Comparison of ENCODE assay signal across 21 cellular contexts in genomic region chr3:42801784-42802183, GRCh38. TPM values are rescaled to one million over a fixed set of nuclear protein-coding genes. Genes with fewer than 3 reads are reported as not detected.
DNase-seq lines count a peak whose midpoint lies in the region; ATAC-seq, FAIRE-seq and TF ChIP-seq lines count a peak whose summit lies in the region.
"Had no signal": no experiment of that assay in that cellular context is flagged by ENCODE, and none has a peak within 500 bp of the region (broad histone marks: within the 10 kb centered on the region; RNA-seq: fewer than 3 reads in every experiment).

No MANE protein-coding gene starts in this region.

- H3K9me3 ChIP-seq in breast epithelium (no peaks in the 10 kb centered on the region), astrocyte (ENCODE audit: insufficient read depth, low read depth, low read length) (no peaks in the 10 kb centered on the region), mesenchymal stem cell (ENCODE audit: control insufficient read depth, low read length) (no peaks in the 10 kb centered on the region), stomach smooth muscle (ENCODE audit: control insufficient read depth in 2 of 2, low read length in 2 of 2) (no peaks in the 10 kb centered on the region), testis (no peaks in the 10 kb centered on the region)
- H3K9me3 ChIP-seq: A549, BLaER1 had no signal

- no peak overlapping the region for H2BK5ac ChIP-seq in mesenchymal stem cell (ENCODE audit: low read depth, low read length, poor library complexity, severe bottlenecking)

- H3K9me3 Mint-ChIP-seq in MCF 10A (ENCODE audit: unreplicated experiment), result no peaks in the 10 kb centered on the region
- H3K9me3 Mint-ChIP-seq in astrocyte (ENCODE audit: unreplicated experiment), result peaks cover 2% of the 10 kb centered on the region
- H3K9me3 Mint-ChIP-seq: activated CD8-positive, alpha-beta T cell treated with anti-CD3 and anti-CD28 coated beads for 36 hours had no signal

- no peak for TF ChIP-seq POLR2A in breast epithelium (IDR thresholded peaks at IDR 0.05)
- no peak for TF ChIP-seq POLR2A in testis (IDR thresholded peaks at IDR 0.05)

- peaks cover 34% of the 10 kb centered on the region for H4K20me1 ChIP-seq in astrocyte (ENCODE audit: insufficient read depth, low read length)

- H2BK12ac ChIP-seq in mesenchymal stem cell (ENCODE audit: low read length in 2 of 2), result no peak overlapping the region

- H3K27ac ChIP-seq in breast epithelium (peak overlapping the region in 1 of 2 donors; percentile 36), astrocyte (ENCODE audit: low read depth, low read length) (no peak overlapping the region), mesenchymal stem cell (ENCODE audit: low read length, poor library complexity, severe bottlenecking) (no peak overlapping the region), stomach smooth muscle (ENCODE audit: low read length) (peak overlapping the region; percentile 31), coronary artery (no peak overlapping the region), testis (no peak overlapping the region)
- H3K27ac ChIP-seq: A549, BLaER1 had no signal

- POLR2A ChIA-PET in MCF 10A (lab: Yijun Ruan, JAX), result interaction anchor here (0.8 to 6.8 kb wide), 7 partner anchors 8 to 30 kb away, joined by 5 to 78 read pairs (median 16); no protein-coding TSS in a partner anchor

- 92% methylated on average over 1 of the region's 4 CpGs for WGBS in mesenchymal stem cell
- 82 to 88% methylated on average over 4 of the region's 4 CpGs for WGBS in testis, 2 donors

- peaks cover 32% of the 10 kb centered on the region for H3K36me3 Mint-ChIP-seq in MCF 10A (ENCODE audit: insufficient read depth, unreplicated experiment)
- H3K36me3 Mint-ChIP-seq in astrocyte (ENCODE audit: low read depth, unreplicated experiment), result no peaks in the 10 kb centered on the region

- no peak for TF ChIP-seq CTCF in MCF 10A (IDR thresholded peaks at IDR 0.05; ENCODE audit: unreplicated experiment)
- no peak for TF ChIP-seq CTCF in breast epithelium (IDR thresholded peaks at IDR 0.05)
- no peak for TF ChIP-seq CTCF in astrocyte (IDR thresholded peaks at IDR 0.05; ENCODE audit: insufficient read depth, low read depth, low read length)
- no peak for TF ChIP-seq CTCF in coronary artery (IDR thresholded peaks at IDR 0.05)
- no peak for TF ChIP-seq CTCF in testis (IDR thresholded peaks at IDR 0.05)

- no peak for DNase-seq in MCF 10A (ENCODE audit: unreplicated experiment)
- no peak for DNase-seq in breast epithelium (ENCODE audit: low spot score in 2 of 2)
- DNase-seq in astrocyte (ENCODE audit: low read depth), result no peak
- no peak for DNase-seq in mesenchymal stem cell
- DNase-seq in coronary artery (ENCODE audit: low spot score), result no peak
- no peak for DNase-seq in testis
- DNase-seq: activated CD8-positive, alpha-beta T cell treated with anti-CD3 and anti-CD28 coated beads for 36 hours; activated naive CD4-positive, alpha-beta T cell; cerebellar nuclear complex; effector memory CD4-positive, alpha-beta T cell; IMR-90; left ventricle myocardium superior; MM.1S; NCI-H146; nucleus accumbens; SHP77 treated with DMSO at 0.1 percent for 48 hours; stimulated activated CD4-positive, alpha-beta T cell treated with anti-CD3 and anti-CD28 coated beads, Interleukin-12 subunit alpha, Interleukin-12 subunit beta, amount 100 ng/mL, for 4 hours had no signal

- no peak overlapping the region for H3K14ac ChIP-seq in mesenchymal stem cell (ENCODE audit: low read length in 2 of 2)

- no peaks in the 10 kb centered on the region for H3K27me3 Mint-ChIP-seq in MCF 10A (ENCODE audit: insufficient read depth, unreplicated experiment)
- peaks cover 2% of the 10 kb centered on the region for H3K27me3 Mint-ChIP-seq in astrocyte (ENCODE audit: low read depth, unreplicated experiment)

- no peak for ATAC-seq in HG02981 (IDR thresholded peaks at IDR 0.05; ENCODE audit: unreplicated experiment)
- ATAC-seq: A549; activated CD8-positive, alpha-beta T cell treated with anti-CD3 and anti-CD28 coated beads for 36 hours; left ventricle myocardium superior had no signal

- H3K4me1 Mint-ChIP-seq in MCF 10A (ENCODE audit: insufficient read depth, unreplicated experiment) (peaks cover 22% of the 10 kb centered on the region), astrocyte (ENCODE audit: low read depth, unreplicated experiment) (peaks cover 13% of the 10 kb centered on the region)

- H3K18ac ChIP-seq in mesenchymal stem cell (ENCODE audit: low read depth in 1 of 2, low read length in 2 of 2), result no peak overlapping the region

- H3K4me1 ChIP-seq in breast epithelium, result peaks cover 0 to 7% of the 10 kb centered on the region in 2 donors
- H3K4me1 ChIP-seq in astrocyte (ENCODE audit: insufficient read depth, low read length), result peaks cover 14% of the 10 kb centered on the region
- H3K4me1 ChIP-seq in mesenchymal stem cell (ENCODE audit: control insufficient read depth, insufficient read depth, low read depth, low read length), result peaks cover 5% of the 10 kb centered on the region
- H3K4me1 ChIP-seq in stomach smooth muscle (ENCODE audit: control insufficient read depth, insufficient read depth, low read length), result peaks cover 33% of the 10 kb centered on the region
- H3K4me1 ChIP-seq in testis, result peaks cover 15% of the 10 kb centered on the region

- no peak overlapping the region for H4K8ac ChIP-seq in mesenchymal stem cell (ENCODE audit: low read length)

- no peak overlapping the region for H2BK120ac ChIP-seq in mesenchymal stem cell (ENCODE audit: low read depth, low read length)

- H3K4me2 ChIP-seq in astrocyte (ENCODE audit: low read length), result no peak overlapping the region
- no peak overlapping the region for H3K4me2 ChIP-seq in mesenchymal stem cell (ENCODE audit: low read length, poor library complexity, severe bottlenecking)

- no peak overlapping the region for H3K23ac ChIP-seq in mesenchymal stem cell (ENCODE audit: low read length in 2 of 2)

- H3K27ac Mint-ChIP-seq in MCF 10A (ENCODE audit: low read depth, unreplicated experiment) (peak overlapping the region; percentile 90), astrocyte (ENCODE audit: unreplicated experiment) (peak overlapping the region; percentile 12)
- H3K27ac Mint-ChIP-seq: activated CD8-positive, alpha-beta T cell treated with anti-CD3 and anti-CD28 coated beads for 36 hours had no signal

- H3K4me3 Mint-ChIP-seq in MCF 10A (ENCODE audit: unreplicated experiment) (peak overlapping the region; percentile 92), astrocyte (ENCODE audit: unreplicated experiment) (no peak overlapping the region)

- peaks cover 5% of the 10 kb centered on the region for H3K79me1 ChIP-seq in mesenchymal stem cell (replicated peaks; ENCODE audit: low read length, poor library complexity, severe bottlenecking)

- no peak overlapping the region for H2BK15ac ChIP-seq in mesenchymal stem cell (ENCODE audit: low read depth, poor library complexity, severe bottlenecking)

- CTCF ChIA-PET in MCF 10A (lab: Yijun Ruan, JAX), result no interaction called here

- intact Hi-C loops in MCF 10A (cut with micrococcal nuclease), result loop anchor here (5.0 kb wide), 1 partner anchor 36 kb away; no protein-coding TSS in a partner anchor
- intact Hi-C loops in breast epithelium (cut with DNase I; ENCODE audit: low total_unique reads), result no loop called here
- intact Hi-C loops in testis (cut with DNase I; ENCODE audit: low total_unique reads), result no loop called here

- H3K4me3 ChIP-seq in breast epithelium (no peak overlapping the region), astrocyte (ENCODE audit: insufficient read depth, low read depth, low read length) (no peak overlapping the region), mesenchymal stem cell (ENCODE audit: insufficient read depth in 1 of 2, low read depth in 1 of 2, low read length in 2 of 2) (no peak overlapping the region), stomach smooth muscle (ENCODE audit: low read length in 2 of 2) (no peak overlapping the region), coronary artery (no peak overlapping the region), testis (no peak overlapping the region)
- H3K4me3 ChIP-seq: A549, BLaER1 had no signal

- no peak overlapping the region for H2AK5ac ChIP-seq in mesenchymal stem cell (ENCODE audit: low read length, severe bottlenecking)

- H3K27me3 ChIP-seq in breast epithelium (no peaks in the 10 kb centered on the region), astrocyte (ENCODE audit: insufficient read depth, low read length) (no peaks in the 10 kb centered on the region), mesenchymal stem cell (ENCODE audit: control insufficient read depth in 1 of 2, insufficient read depth in 1 of 2, low read length in 2 of 2) (peaks cover 0 to 7% of the 10 kb centered on the region in 2 experiments), stomach smooth muscle (ENCODE audit: control insufficient read depth in 1 of 2, insufficient read depth in 2 of 2, low read length in 2 of 2) (no peaks in the 10 kb centered on the region), testis (no peaks in the 10 kb centered on the region)
- H3K27me3 ChIP-seq: BLaER1 had no signal

- no peak overlapping the region for H3K4ac ChIP-seq in mesenchymal stem cell (ENCODE audit: low read depth in 1 of 2, low read length in 2 of 2)

- no peak overlapping the region for H3K9ac ChIP-seq in astrocyte (ENCODE audit: low read length)
- H3K9ac ChIP-seq in mesenchymal stem cell (ENCODE audit: low read length), result peak overlapping the region; percentile 98
- H3K9ac ChIP-seq in stomach smooth muscle (ENCODE audit: low read length in 2 of 2), result peak overlapping the region in 1 of 2 donors; percentile 85
- H3K9ac ChIP-seq: BLaER1 had no signal

- FAIRE-seq in astrocyte (lab: Jason Lieb, UNC), result no peak
- FAIRE-seq: A549 had no signal

- H3K36me3 ChIP-seq in breast epithelium (no peaks in the 10 kb centered on the region), astrocyte (ENCODE audit: insufficient read depth, low read length) (no peaks in the 10 kb centered on the region), mesenchymal stem cell (ENCODE audit: control insufficient read depth in 1 of 2, insufficient read depth in 2 of 2, low read depth in 1 of 2, low read length in 2 of 2) (peaks cover 0 to 11% of the 10 kb centered on the region in 2 experiments), stomach smooth muscle (ENCODE audit: control insufficient read depth in 2 of 2, insufficient read depth in 2 of 2, low read length in 2 of 2) (no peaks in the 10 kb centered on the region), testis (ENCODE audit: low read depth, missing control alignments) (no peaks in the 10 kb centered on the region)
- H3K36me3 ChIP-seq: BLaER1 had no signal

- H3K79me2 ChIP-seq in astrocyte (ENCODE audit: insufficient read depth, low read length), result peaks cover 49% of the 10 kb centered on the region

- no peak overlapping the region for H4K91ac ChIP-seq in mesenchymal stem cell (ENCODE audit: low read length)

- H2AFZ ChIP-seq in astrocyte (ENCODE audit: low read depth, low read length), result no peak overlapping the region
- H2AFZ ChIP-seq in mesenchymal stem cell (ENCODE audit: low read depth, low read length), result no peak overlapping the region

- BruUV-seq in MCF 10A (replicated peaks; lab: Mats Ljungman, UMichigan), result no TSS peak

RNA-seq across cellular contexts. Expression of gene HIGD1A, which starts 2.5 kb away (rescaled TPM):
- total RNA-seq in MCF 10A (2022) (140 and 161 TPM in 2 replicates), breast epithelium (100 to 1,000 TPM; 131 to 185 (median 148) TPM), astrocyte (125 and 150 TPM in 2 replicates), testis (100 to 1,000 TPM in 1 of 2 donors, 10 to 100 TPM in 1; 95.6 to 110 TPM)
- 127 TPM for polyA plus RNA-seq in mesenchymal stem cell (2013, experiment 1 of 2)
- polyA plus RNA-seq in mesenchymal stem cell (2013, experiment 2 of 2), result 138 TPM
- 133 TPM for polyA plus RNA-seq in testis (ENCODE audit: insufficient read depth, low read depth, low replicate concordance)

RNA-seq across cellular contexts. Expression of gene ACKR2, which starts 7.5 kb away (rescaled TPM):
- total RNA-seq in MCF 10A (2022), result 0.42 and 0.61 TPM in 2 replicates
- 10 to 100 TPM in 1 of 3 donors, 1 to 10 TPM in 2; 1.8 to 15.8 (median 6.9) TPM for total RNA-seq in breast epithelium
- 1.7 and 2.1 TPM in 2 replicates for total RNA-seq in astrocyte
- polyA plus RNA-seq in mesenchymal stem cell (2013, experiment 1 of 2), result 0.03 TPM
- 0.04 TPM for polyA plus RNA-seq in mesenchymal stem cell (2013, experiment 2 of 2)
- total RNA-seq in testis, result 1 to 10 TPM; 3.4 to 7.8 TPM
- 2.7 TPM for polyA plus RNA-seq in testis (ENCODE audit: insufficient read depth, low read depth, low replicate concordance)
- total RNA-seq: IMR-90 had no signal

RNA-seq across cellular contexts. Expression of gene CCDC13, which starts 28.7 kb away (rescaled TPM):
- 1.1 and 1.3 TPM in 2 replicates for total RNA-seq in MCF 10A (2022)
- total RNA-seq in breast epithelium, result 1 to 10 TPM; 2.3 to 2.9 (median 2.9) TPM
- 0.84 and 1.3 TPM in 2 replicates for total RNA-seq in astrocyte
- 0.73 TPM for polyA plus RNA-seq in mesenchymal stem cell (2013, experiment 1 of 2)
- polyA plus RNA-seq in mesenchymal stem cell (2013, experiment 2 of 2), result 0.51 TPM
- total RNA-seq in testis, result 10 to 100 TPM in 1 of 2 donors, 1 to 10 TPM in 1; 6.5 to 12.5 TPM
- 23.0 TPM for polyA plus RNA-seq in testis (ENCODE audit: insufficient read depth, low read depth, low replicate concordance)
